12 cellular contexts compared by ENCODE assay signal in the genomic region with DNA sequence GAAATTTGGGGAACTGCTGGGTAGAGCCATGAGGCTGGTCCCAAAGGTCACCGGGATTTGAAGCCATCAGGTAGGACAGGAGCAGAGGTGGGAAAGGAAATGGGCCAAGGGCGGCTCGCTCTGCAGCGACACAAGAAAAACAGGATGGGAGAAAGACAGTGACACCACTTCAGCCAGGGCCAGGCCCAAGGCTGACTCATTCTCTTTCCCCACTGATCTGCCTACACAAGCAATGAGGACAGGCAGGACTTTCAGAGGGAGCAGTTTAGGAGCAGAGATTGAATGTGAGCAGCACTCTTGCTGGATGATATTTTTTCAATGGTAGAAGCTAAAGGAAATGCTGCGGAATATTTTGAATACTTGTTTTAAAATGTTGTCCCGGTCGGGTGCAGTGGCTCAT. TPM values are rescaled to one million over a fixed set of nuclear protein-coding genes. Genes with fewer than 3 reads are reported as not detected.
DNase-seq lines count a peak whose midpoint lies in the region; ATAC-seq and TF ChIP-seq lines count a peak whose summit lies in the region.
"Had no signal": no experiment of that assay in that cellular context is flagged by ENCODE, and none has a peak within 500 bp of the region (broad histone marks: within the 10 kb centered on the region; RNA-seq: fewer than 3 reads in every experiment).

No MANE protein-coding gene starts in this region.

- H2AFZ ChIP-seq in GM23248 (peak overlapping the region; percentile 41; the same call in 1 of the 2 replicates), hepatocyte (no peak overlapping the region)

- intact Hi-C loops in transverse colon (cut with DNase I; ENCODE audit: low total_unique reads) = no loop called here
- intact Hi-C loops in thyroid gland (cut with DNase I) = no loop called here
- intact Hi-C loops in posterior cingulate gyrus (cut with DNase I) = loop anchor here (10.0 kb wide), 1 partner anchor 929 kb away; the partner anchor contains the start of gene CLK4

- DNase-seq in A172 (ENCODE audit: low spot score) (peak; percentile 87), GM23248 (peak; percentile 81), hepatocyte (ENCODE audit: low spot score) (peak; percentile 32), transverse colon (no peak), thyroid gland (no peak), posterior cingulate gyrus (no peak)
- DNase-seq in activated naive CD8-positive, alpha-beta T cell treated with anti-CD3 and anti-CD28 coated beads, Interleukin-2, amount 50 U/mL, for 24 hours = no peak
- DNase-seq in stimulated activated CD4-positive, alpha-beta T cell treated with anti-CD3 and anti-CD28 coated beads, Interleukin-1b, Interleukin-23, amount 100 ng/mL, for 48 hours = no peak
- DNase-seq: amygdala, COR-L47, hypothalamus had no signal

- no peak overlapping the region for H3K27ac Mint-ChIP-seq in activated naive CD8-positive, alpha-beta T cell treated with anti-CD3 and anti-CD28 coated beads, Interleukin-2, amount 50 U/mL, for 24 hours
- H3K27ac Mint-ChIP-seq: T-helper 2 cell treated with Interferon-gamma antibody and Interleukin-4, amounts not matched to agents 5 μg/mL and 100 μg/mL, for 36 hours had no signal

- H3K4me2 ChIP-seq in GM23248 (ENCODE audit: unreplicated experiment) (peak overlapping the region; percentile 44), hepatocyte (no peak overlapping the region)

- WGBS in GM23248 (ENCODE audit: low coverage in 1 of 2, low lambda C conversion rate in 2 of 2, missing lambda C conversion rate in 2 of 2), 2 experiments = 74 to 76% methylated on average over 7 of the region's 7 CpGs
- 82% methylated on average over 7 of the region's 7 CpGs for WGBS in hepatocyte (ENCODE audit: low lambda C conversion rate, missing lambda C conversion rate)
- 62 to 85% methylated on average over 3 to 7 of the region's 7 CpGs for WGBS in transverse colon (ENCODE audit: low coverage in 1 of 2), 2 donors
- WGBS in thyroid gland, 2 donors = 81 to 83% methylated on average over 7 of the region's 7 CpGs

- TF ChIP-seq EP300 in transverse colon (IDR thresholded peaks at IDR 0.05; ENCODE audit: low read depth) = no peak

- no peaks in the 10 kb centered on the region for H3K9me2 ChIP-seq in GM23248 (ENCODE audit: insufficient read depth)
- H3K9me2 ChIP-seq in hepatocyte (replicated peaks; ENCODE audit: insufficient read depth) = no peaks in the 10 kb centered on the region

- no peaks in the 10 kb centered on the region for H3K36me3 ChIP-seq in GM23248 (ENCODE audit: low read depth)
- H3K36me3 ChIP-seq in hepatocyte (replicated peaks; ENCODE audit: insufficient read depth, low read depth) = no peaks in the 10 kb centered on the region
- no peaks in the 10 kb centered on the region for H3K36me3 ChIP-seq in transverse colon
- no peaks in the 10 kb centered on the region for H3K36me3 ChIP-seq in thyroid gland

- peak overlapping the region; percentile 33 for H3K4me3 Mint-ChIP-seq in activated naive CD8-positive, alpha-beta T cell treated with anti-CD3 and anti-CD28 coated beads, Interleukin-2, amount 50 U/mL, for 24 hours
- H3K4me3 Mint-ChIP-seq: T-helper 2 cell treated with Interferon-gamma antibody and Interleukin-4, amounts not matched to agents 5 μg/mL and 100 μg/mL, for 36 hours had no signal

- H3K27me3 ChIP-seq in GM23248 (replicated peaks; ENCODE audit: insufficient read depth) = no peaks in the 10 kb centered on the region
- no peaks in the 10 kb centered on the region for H3K27me3 ChIP-seq in hepatocyte
- H3K27me3 ChIP-seq in transverse colon = no peaks in the 10 kb centered on the region
- no peaks in the 10 kb centered on the region for H3K27me3 ChIP-seq in thyroid gland

- H3K27me3 Mint-ChIP-seq in activated naive CD8-positive, alpha-beta T cell treated with anti-CD3 and anti-CD28 coated beads, Interleukin-2, amount 50 U/mL, for 24 hours = no peaks in the 10 kb centered on the region

- H3K9me3 ChIP-seq in GM23248 (ENCODE audit: low read depth) = no peaks in the 10 kb centered on the region
- no peaks in the 10 kb centered on the region for H3K9me3 ChIP-seq in hepatocyte (ENCODE audit: low read depth)
- H3K9me3 ChIP-seq in transverse colon = no peaks in the 10 kb centered on the region
- H3K9me3 ChIP-seq in thyroid gland = no peaks in the 10 kb centered on the region

- H3K36me3 Mint-ChIP-seq in activated naive CD8-positive, alpha-beta T cell treated with anti-CD3 and anti-CD28 coated beads, Interleukin-2, amount 50 U/mL, for 24 hours (ENCODE audit: low read depth) = peaks cover 23% of the 10 kb centered on the region

- H3K4me3 ChIP-seq in GM23248 = no peak overlapping the region
- H3K4me3 ChIP-seq in hepatocyte = no peak overlapping the region
- no peak overlapping the region for H3K4me3 ChIP-seq in transverse colon
- H3K4me3 ChIP-seq in thyroid gland (replicated peaks in 1 of 3) = no peak overlapping the region

- TF ChIP-seq CTCF in hepatocyte (IDR thresholded peaks at IDR 0.05; ENCODE audit: poor library complexity) (no peak), transverse colon (IDR thresholded peaks at IDR 0.05) (no peak), thyroid gland (IDR thresholded peaks at IDR 0.05) (no peak)

- peaks cover 16% of the 10 kb centered on the region; the same call in 1 of the 2 replicates for H3F3A ChIP-seq in GM23248 (ENCODE audit: insufficient read depth)

- H3K27ac ChIP-seq in GM23248 = peak overlapping the region; percentile 60
- no peak overlapping the region for H3K27ac ChIP-seq in hepatocyte
- H3K27ac ChIP-seq in transverse colon = peak overlapping the region in 2 of 4 donors; percentile 7 to 19
- no peak overlapping the region for H3K27ac ChIP-seq in thyroid gland

- H3K9me3 Mint-ChIP-seq in activated naive CD8-positive, alpha-beta T cell treated with anti-CD3 and anti-CD28 coated beads, Interleukin-2, amount 50 U/mL, for 24 hours = no peaks in the 10 kb centered on the region
- H3K9me3 Mint-ChIP-seq: T-helper 2 cell treated with Interferon-gamma antibody and Interleukin-4, amounts not matched to agents 5 μg/mL and 100 μg/mL, for 36 hours had no signal

- H3K9ac ChIP-seq in GM23248 = peak overlapping the region; percentile 41

- in situ Hi-C loops in GM23248 (cut with MboI) (no loop called here), transverse colon (cut with MboI; ENCODE audit: low pct_ligation_motif_present in 1 of 4, low pct_unique_long_range_greater_than_20kb in 1 of 4, low sequenced_read_pairs in 3 of 4) (no loop called here)

- TF ChIP-seq POLR2A in transverse colon (IDR thresholded peaks at IDR 0.05) (no peak), thyroid gland (IDR thresholded peaks at IDR 0.05) (no peak)

- no peak for ATAC-seq in activated naive CD8-positive, alpha-beta T cell treated with anti-CD3 and anti-CD28 coated beads, Interleukin-2, amount 50 U/mL, for 24 hours

- H3K79me2 ChIP-seq in GM23248 (ENCODE audit: insufficient read depth) = peaks cover 79% of the 10 kb centered on the region
- H3K79me2 ChIP-seq in hepatocyte = peaks cover 77% of the 10 kb centered on the region

- H3K4me1 Mint-ChIP-seq in activated naive CD8-positive, alpha-beta T cell treated with anti-CD3 and anti-CD28 coated beads, Interleukin-2, amount 50 U/mL, for 24 hours = peaks cover 43% of the 10 kb centered on the region

- H3K4me1 ChIP-seq in GM23248 (ENCODE audit: insufficient read depth) (peaks cover 15% of the 10 kb centered on the region), hepatocyte (ENCODE audit: insufficient read depth) (peaks cover 17% of the 10 kb centered on the region), transverse colon (peaks cover 5 to 53% (median 22%) of the 10 kb centered on the region in 4 donors), thyroid gland (peaks cover 19 to 30% of the 10 kb centered on the region in 2 donors)

- H4K20me1 ChIP-seq in GM23248 (ENCODE audit: insufficient read depth) (no peaks in the 10 kb centered on the region), hepatocyte (ENCODE audit: insufficient read depth, poor library complexity, severe bottlenecking) (peaks cover 9% of the 10 kb centered on the region)

RNA-seq across cellular contexts. Expression of gene RUFY1, which starts 3.5 kb away (rescaled TPM):
- 97.0 and 124 TPM in 2 replicates for total RNA-seq in A172 (2014; rRNA removed; shearing (Covaris generic))
- total RNA-seq in GM23248 (2014; rRNA removed; shearing (Covaris generic)) = 41.9 and 48.3 TPM in 2 replicates
- polyA plus RNA-seq in GM23248 (2016; fragmentation: Nextera tagmentation; extraction: Ambion mirVana) (27.2 and 29.5 TPM in 2 replicates), hepatocyte (37.3 and 38.6 TPM in 2 replicates)
- total RNA-seq in hepatocyte (41.2 and 42.3 TPM in 2 replicates), transverse colon (10 to 100 TPM; 37.7 to 98.5 (median 52.7) TPM), thyroid gland (10 to 100 TPM; 49.8 to 75.0 (median 63.0) TPM)

Comparison
In these comparisons a context has a peak if more than half of its experiments do, and no peak if none do; other contexts are left out.
1. DNase-seq: peak in A172 (single experiment), GM23248 (single experiment) and hepatocyte (single experiment); none in activated naive CD8-positive, alpha-beta T cell treated with anti-CD3 and anti-CD28 coated beads, Interleukin-2, amount 50 U/mL, for 24 hours (single experiment), stimulated activated CD4-positive, alpha-beta T cell treated with anti-CD3 and anti-CD28 coated beads, Interleukin-1b, Interleukin-23, amount 100 ng/mL, for 48 hours (single experiment), transverse colon (single experiment), thyroid gland (0 of 2) and posterior cingulate gyrus (0 of 10).